In genomic region chr10:72089618-72090017, GRCh38 we compare ENCODE assay signal across 10 cellular contexts. TPM values are rescaled to one million over a fixed set of nuclear protein-coding genes. Genes with fewer than 3 reads are reported as not detected.
A peak's percentile ranks its signal among the peaks of the same experiment; 100 is the strongest.
DNase-seq lines count a peak whose midpoint lies in the region; ATAC-seq and TF ChIP-seq lines count a peak whose summit lies in the region.
"Had no signal": no experiment of that assay in that cellular context is flagged by ENCODE, and none has a peak within 500 bp of the region (broad histone marks: within the 10 kb centered on the region; RNA-seq: fewer than 3 reads in every experiment).

No MANE protein-coding gene starts in this region.

- no peak overlapping the region for H3K4me3 ChIP-seq in CD8-positive, alpha-beta memory T cell (ENCODE audit: low read length)
- no peak overlapping the region for H3K4me3 ChIP-seq in MM.1S (ENCODE audit: low read length)
- H3K4me3 ChIP-seq: MG63 had no signal

- H3K27me3 Mint-ChIP-seq in CD8-positive, alpha-beta memory T cell: peaks cover 0 to 11% of the 10 kb centered on the region in 2 donors
- peaks cover 1% of the 10 kb centered on the region for H3K27me3 Mint-ChIP-seq in IgD-negative memory B cell
- H3K27me3 Mint-ChIP-seq in activated naive CD8-positive, alpha-beta T cell: no peaks in the 10 kb centered on the region

- peak overlapping the region; percentile 72 to 100 (median 99) for H3K4me3 Mint-ChIP-seq in CD8-positive, alpha-beta memory T cell
- H3K4me3 Mint-ChIP-seq in IgD-negative memory B cell: peak overlapping the region; percentile 11 to 97 (median 54)
- H3K4me3 Mint-ChIP-seq in activated naive CD8-positive, alpha-beta T cell: peak overlapping the region; percentile 66

- peaks cover 44 to 47% (median 45%) of the 10 kb centered on the region in 3 donors for H3K4me1 Mint-ChIP-seq in CD8-positive, alpha-beta memory T cell
- H3K4me1 Mint-ChIP-seq in IgD-negative memory B cell: peaks cover 10 to 34% (median 33%) of the 10 kb centered on the region in 3 donors
- H3K4me1 Mint-ChIP-seq in activated naive CD8-positive, alpha-beta T cell (ENCODE audit: low read depth): peaks cover 57% of the 10 kb centered on the region

- ATAC-seq in GM21723 (IDR thresholded peaks at IDR 0.05; ENCODE audit: unreplicated experiment) (no peak), GM18511 (IDR thresholded peaks at IDR 0.05; ENCODE audit: unreplicated experiment) (no peak)
- ATAC-seq: SK-N-SH treated with all-trans-retinoic acid at 6 μM for 48 hours had no signal

- H3K9me3 ChIP-seq in CD8-positive, alpha-beta memory T cell (ENCODE audit: low read length): no peaks in the 10 kb centered on the region
- no peaks in the 10 kb centered on the region for H3K9me3 ChIP-seq in MM.1S (replicated peaks; ENCODE audit: insufficient read depth, low read length)
- H3K9me3 ChIP-seq: MG63 had no signal

- TF ChIP-seq CTCF in MM.1S (IDR thresholded peaks at IDR 0.05; ENCODE audit: low read length): no peak

- H3K27ac Mint-ChIP-seq in CD8-positive, alpha-beta memory T cell: peak overlapping the region; percentile 96 to 100 (median 100)
- peak overlapping the region; percentile 65 to 99 (median 99) for H3K27ac Mint-ChIP-seq in IgD-negative memory B cell
- peak overlapping the region; percentile 100 for H3K27ac Mint-ChIP-seq in activated naive CD8-positive, alpha-beta T cell

- H3K9me3 Mint-ChIP-seq in CD8-positive, alpha-beta memory T cell: peaks cover 0 to 4% (median 0%) of the 10 kb centered on the region in 5 donors
- H3K9me3 Mint-ChIP-seq in IgD-negative memory B cell: peaks cover 0 to 2% (median 0%) of the 10 kb centered on the region in 3 donors
- no peaks in the 10 kb centered on the region for H3K9me3 Mint-ChIP-seq in activated naive CD8-positive, alpha-beta T cell (ENCODE audit: low read depth)

- H3F3A ChIP-seq in MM.1S (ENCODE audit: insufficient read depth, low read length): no peaks in the 10 kb centered on the region

- CTCF ChIA-PET in CD8-positive, alpha-beta memory T cell (lab: Charles Lee): interaction anchor here (0.9 to 5.5 kb wide), 4 partner anchors 10 to 247 kb away, joined by 4 to 25 read pairs (median 13); no protein-coding TSS in a partner anchor

- H4K20me1 ChIP-seq in MM.1S (ENCODE audit: insufficient read depth, low read length): no peaks in the 10 kb centered on the region

- DNase-seq in CD8-positive, alpha-beta memory T cell: no peak
- DNase-seq in mucosa of gallbladder (ENCODE audit: low spot score): peak; percentile 42
- no peak for DNase-seq in MM.1S
- DNase-seq: GOT3, MG63 had no signal

- no peaks in the 10 kb centered on the region for H3K79me2 ChIP-seq in MM.1S (ENCODE audit: low read length)

- no peaks in the 10 kb centered on the region for H3K27me3 ChIP-seq in CD8-positive, alpha-beta memory T cell (ENCODE audit: insufficient read depth, low read length, poor library complexity, severe bottlenecking)
- H3K27me3 ChIP-seq in MM.1S (replicated peaks; ENCODE audit: insufficient read depth, low read length): peaks cover 10% of the 10 kb centered on the region; the same call in 1 of the 2 replicates
- H3K27me3 ChIP-seq: MG63 had no signal

- no peak overlapping the region for H3K9ac ChIP-seq in MM.1S (ENCODE audit: low read length)

- POLR2A ChIA-PET in CD8-positive, alpha-beta memory T cell (lab: Charles Lee): interaction anchor here (0.5 to 2.9 kb wide), 7 partner anchors 10 to 1683 kb away, joined by 3 to 21 read pairs (median 4); partner anchors contain the start of genes ANAPC16 and ASCC1

- peaks cover 6% of the 10 kb centered on the region for H3K36me3 ChIP-seq in CD8-positive, alpha-beta memory T cell (ENCODE audit: insufficient read depth, low read length)
- H3K36me3 ChIP-seq in MM.1S (replicated peaks; ENCODE audit: insufficient read depth, low read length): no peaks in the 10 kb centered on the region
- H3K36me3 ChIP-seq: MG63 had no signal

- peaks cover 12 to 37% (median 16%) of the 10 kb centered on the region in 3 donors for H3K36me3 Mint-ChIP-seq in CD8-positive, alpha-beta memory T cell
- H3K36me3 Mint-ChIP-seq in IgD-negative memory B cell: peaks cover 3% of the 10 kb centered on the region
- H3K36me3 Mint-ChIP-seq in activated naive CD8-positive, alpha-beta T cell: peaks cover 2% of the 10 kb centered on the region

- no peaks in the 10 kb centered on the region for H3K9me2 ChIP-seq in MM.1S (replicated peaks; ENCODE audit: insufficient read depth, low read length)

- peak overlapping the region; percentile 86 for H3K27ac ChIP-seq in CD8-positive, alpha-beta memory T cell (ENCODE audit: low read depth, low read length)
- H3K27ac ChIP-seq in MM.1S (ENCODE audit: low read length): no peak overlapping the region

- peaks cover 41% of the 10 kb centered on the region for H3K4me1 ChIP-seq in CD8-positive, alpha-beta memory T cell (ENCODE audit: insufficient read depth, low read length)
- no peaks in the 10 kb centered on the region for H3K4me1 ChIP-seq in MM.1S (ENCODE audit: low read length)

- H3K4me2 ChIP-seq in MM.1S (ENCODE audit: low read depth, low read length): no peak overlapping the region

- H2AFZ ChIP-seq in MM.1S (ENCODE audit: low read length): no peak overlapping the region

RNA-seq across cellular contexts. Expression of gene SPOCK2, which starts 1.3 kb away (rescaled TPM):
- total RNA-seq in CD8-positive, alpha-beta memory T cell: 10 to 100 TPM; 63.0 to 69.2 TPM
- 202 TPM for polyA plus RNA-seq in CD8-positive, alpha-beta memory T cell
- 65.5 TPM for polyA plus RNA-seq in IgD-negative memory B cell
- 250 TPM for total RNA-seq in mucosa of gallbladder
